ENCODE assay signal across 8 cellular contexts in the genomic region with DNA sequence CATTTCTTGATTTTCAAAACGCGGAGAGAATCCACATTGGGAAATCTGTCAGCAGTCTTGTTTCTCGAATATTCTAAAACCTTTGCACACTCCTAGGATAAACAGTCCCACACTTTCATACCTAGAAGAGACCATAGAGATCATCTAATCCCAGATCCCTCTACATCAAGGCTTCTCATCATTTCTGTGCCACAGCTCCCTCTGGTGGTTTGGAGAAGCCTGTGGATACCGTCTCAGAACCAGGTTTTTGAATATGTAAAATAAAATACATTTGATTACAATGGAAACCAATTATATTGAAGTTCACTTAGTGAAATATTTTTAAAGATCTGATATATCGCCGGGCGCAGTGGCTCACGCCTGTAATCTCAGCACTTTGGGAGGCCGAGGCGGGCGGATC.
DNase-seq lines count a peak whose midpoint lies in the region; ATAC-seq, FAIRE-seq and TF ChIP-seq lines count a peak whose summit lies in the region.

No MANE protein-coding gene starts in this region.

- BruUV-seq in HCT116 (replicated peaks; lab: Mats Ljungman, UMichigan) = no TSS peak

- H3K9me3 Mint-ChIP-seq in mesothelial cell of epicardium = peaks cover 6% of the 10 kb centered on the region

- H3K9me2 ChIP-seq in HCT116 (ENCODE audit: insufficient read depth) = no peaks in the 10 kb centered on the region

- intact Hi-C loops in HCT116 (cut with micrococcal nuclease) = no loop called here

- no peak overlapping the region for H3K4me3 Mint-ChIP-seq in mesothelial cell of epicardium

- CTCF ChIA-PET in HCT116 (lab: Charles Lee) = interaction anchor here (2.3 kb wide), 1 partner anchor 11 kb away, joined by 15 read pairs; no protein-coding TSS in a partner anchor

- no peak for FAIRE-seq in GM19239 (lab: Jason Lieb, UNC)

- H3K27ac ChIP-seq in HCT116 (ENCODE audit: low read depth, low read length) = no peak overlapping the region

- peaks cover 44% of the 10 kb centered on the region for H3K27me3 Mint-ChIP-seq in mesothelial cell of epicardium (ENCODE audit: low read depth)

- no peak for TF ChIP-seq POLR2A in HCT116 (IDR thresholded peaks at IDR 0.05; ENCODE audit: borderline replicate concordance, extremely low read depth, insufficient read depth, insufficient read length)

- H4K20me1 ChIP-seq in HCT116 (ENCODE audit: insufficient read depth) = no peaks in the 10 kb centered on the region

- DNase-seq in CD1c-positive myeloid dendritic cell (ENCODE audit: extremely low spot score) = peak; percentile 2
- peak; percentile 28 for DNase-seq in HCT116 (ENCODE audit: low read depth, low spot score)
- peak; percentile 9 to 27 for DNase-seq in activated CD4-positive, alpha-beta T cell treated with anti-CD3 and anti-CD28 coated beads, Interleukin-2, amount 50 U/mL, for 48 hours
- DNase-seq in iris pigment epithelial cell (ENCODE audit: low read depth) = peak; percentile 49
- no peak for DNase-seq in mesothelial cell of epicardium (ENCODE audit: low spot score in 2 of 2, unreplicated experiment in 2 of 2)
- no peak for DNase-seq in GM19239 (ENCODE audit: insufficient read length, low spot score)
- DNase-seq in islet precursor cell = no peak

- no peaks in the 10 kb centered on the region for H3K4me1 Mint-ChIP-seq in mesothelial cell of epicardium

- H3K9me3 ChIP-seq in HCT116 (ENCODE audit: control insufficient read depth in 1 of 2, insufficient read depth in 1 of 2, low read depth in 1 of 2, low read length in 2 of 2) = no peaks in the 10 kb centered on the region

- H3K27ac Mint-ChIP-seq in mesothelial cell of epicardium = no peak overlapping the region

- no peak overlapping the region for H3K4me2 ChIP-seq in HCT116 (ENCODE audit: low read length)

- no peak overlapping the region for H3K4me3 ChIP-seq in HCT116 (replicated peaks in 1 of 2; ENCODE audit: low read depth in 1 of 2, low read length in 2 of 2)

- H3K36me3 ChIP-seq in HCT116 (ENCODE audit: control insufficient read depth in 1 of 2, insufficient read depth in 2 of 2, low read length in 2 of 2) = no peaks in the 10 kb centered on the region

- RAD21 ChIA-PET in HCT116 (lab: Charles Lee; ENCODE audit: low non-redundant PET in 1 of 2, low total read pairs in 2 of 2, uncharacterized antibody in 2 of 2, unreplicated experiment in 2 of 2) = no interaction called here

- H2AFZ ChIP-seq in HCT116 (ENCODE audit: low read depth, low read length, poor library complexity, severe bottlenecking) = no peak overlapping the region

- no peaks in the 10 kb centered on the region for H3K4me1 ChIP-seq in HCT116 (ENCODE audit: control insufficient read depth in 1 of 2, insufficient read depth in 2 of 2, low read length in 2 of 2)

- H3K79me2 ChIP-seq in HCT116 (ENCODE audit: insufficient read depth, low read length) = no peaks in the 10 kb centered on the region

- H3K9ac ChIP-seq in HCT116 (ENCODE audit: low read length) = no peak overlapping the region

- H3K27me3 ChIP-seq in HCT116 (ENCODE audit: insufficient read depth, low read length) = peaks cover 11% of the 10 kb centered on the region; the same call in 1 of the 2 replicates

- H3K36me3 Mint-ChIP-seq in mesothelial cell of epicardium = no peaks in the 10 kb centered on the region

- TF ChIP-seq RAD21 in HCT116 (IDR thresholded peaks at IDR 0.05; ENCODE audit: low read depth) = peak; percentile 43; the same call in 1 of the 2 replicates

- peak; percentile 86 for ATAC-seq in HCT116
- ATAC-seq in GM19035 (IDR thresholded peaks at IDR 0.05; ENCODE audit: unreplicated experiment) = no peak

- TF ChIP-seq CTCF in HCT116 (IDR thresholded peaks at IDR 0.05 in 2 of 3, conservative IDR thresholded peaks at IDR 0.05 in 1 of 3; ENCODE audit: borderline replicate concordance in 1 of 3, insufficient read depth in 1 of 3, low read depth in 2 of 3, low read length in 2 of 3) = peak in 2 of 3 experiments; percentile 72 to 74; a peak in 4 of 6 replicates
- no peak for TF ChIP-seq CTCF in mesothelial cell of epicardium (IDR thresholded peaks at IDR 0.05; ENCODE audit: unreplicated experiment)

- POLR2A ChIA-PET in HCT116 (lab: Charles Lee) = no interaction called here

TF ChIP-seq in HCT116, 20 proteins besides CTCF, POLR2A, EP300 and RAD21:
- TF ChIP-seq SIN3A (IDR thresholded peaks at IDR 0.05; ENCODE audit: low read depth) = no peak
- no peak for TF ChIP-seq SP1 (IDR thresholded peaks at IDR 0.05; ENCODE audit: low read depth)
- TF ChIP-seq, protein P1, sequence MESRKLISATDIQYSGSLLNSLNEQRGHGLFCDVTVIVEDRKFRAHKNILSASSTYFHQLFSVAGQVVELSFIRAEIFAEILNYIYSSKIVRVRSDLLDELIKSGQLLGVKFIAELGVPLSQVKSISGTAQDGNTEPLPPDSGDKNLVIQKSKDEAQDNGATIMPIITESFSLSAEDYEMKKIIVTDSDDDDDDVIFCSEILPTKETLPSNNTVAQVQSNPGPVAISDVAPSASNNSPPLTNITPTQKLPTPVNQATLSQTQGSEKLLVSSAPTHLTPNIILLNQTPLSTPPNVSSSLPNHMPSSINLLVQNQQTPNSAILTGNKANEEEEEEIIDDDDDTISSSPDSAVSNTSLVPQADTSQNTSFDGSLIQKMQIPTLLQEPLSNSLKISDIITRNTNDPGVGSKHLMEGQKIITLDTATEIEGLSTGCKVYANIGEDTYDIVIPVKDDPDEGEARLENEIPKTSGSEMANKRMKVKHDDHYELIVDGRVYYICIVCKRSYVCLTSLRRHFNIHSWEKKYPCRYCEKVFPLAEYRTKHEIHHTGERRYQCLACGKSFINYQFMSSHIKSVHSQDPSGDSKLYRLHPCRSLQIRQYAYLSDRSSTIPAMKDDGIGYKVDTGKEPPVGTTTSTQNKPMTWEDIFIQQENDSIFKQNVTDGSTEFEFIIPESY (IDR thresholded peaks at IDR 0.05; ENCODE audit: extremely low read depth, insufficient replicate concordance, low read length) = no peak
- no peak for TF ChIP-seq CBX3 (IDR thresholded peaks at IDR 0.05; ENCODE audit: low read depth)
- no peak for TF ChIP-seq EGR1 (IDR thresholded peaks at IDR 0.05; ENCODE audit: low read depth)
- TF ChIP-seq CEBPB (IDR thresholded peaks at IDR 0.05; ENCODE audit: low read depth) = no peak
- no peak for TF ChIP-seq JUND (IDR thresholded peaks at IDR 0.05)
- no peak for TF ChIP-seq EZH2phosphoT487 (IDR thresholded peaks at IDR 0.05; ENCODE audit: borderline replicate concordance)
- TF ChIP-seq ELF1 (IDR thresholded peaks at IDR 0.05; ENCODE audit: borderline replicate concordance, low read depth) = no peak
- no peak for TF ChIP-seq SRF (IDR thresholded peaks at IDR 0.05; ENCODE audit: low read depth)
- TF ChIP-seq, protein P2, sequence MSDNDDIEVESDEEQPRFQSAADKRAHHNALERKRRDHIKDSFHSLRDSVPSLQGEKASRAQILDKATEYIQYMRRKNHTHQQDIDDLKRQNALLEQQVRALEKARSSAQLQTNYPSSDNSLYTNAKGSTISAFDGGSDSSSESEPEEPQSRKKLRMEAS (IDR thresholded peaks at IDR 0.05) = no peak
- TF ChIP-seq YY1 (IDR thresholded peaks at IDR 0.05; ENCODE audit: extremely low read depth, insufficient replicate concordance, low read depth, low read length) = no peak
- TF ChIP-seq TCF7L2 (IDR thresholded peaks at IDR 0.05; ENCODE audit: borderline replicate concordance, extremely low read depth, insufficient read depth, insufficient read length) = no peak
- TF ChIP-seq ZFX (IDR thresholded peaks at IDR 0.05) = no peak
- TF ChIP-seq POLR2AphosphoS5 (IDR thresholded peaks at IDR 0.05; ENCODE audit: low read depth, low read length) = no peak
- no peak for TF ChIP-seq EZH2 (IDR thresholded peaks at IDR 0.05)
- no peak for TF ChIP-seq ZNF274 (IDR thresholded peaks at IDR 0.05; ENCODE audit: low read depth, low read length)
- TF ChIP-seq, protein P3, sequence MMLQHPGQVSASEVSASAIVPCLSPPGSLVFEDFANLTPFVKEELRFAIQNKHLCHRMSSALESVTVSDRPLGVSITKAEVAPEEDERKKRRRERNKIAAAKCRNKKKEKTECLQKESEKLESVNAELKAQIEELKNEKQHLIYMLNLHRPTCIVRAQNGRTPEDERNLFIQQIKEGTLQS (IDR thresholded peaks at IDR 0.05) = no peak
- no peak for TF ChIP-seq FOSL1 (IDR thresholded peaks at IDR 0.05; ENCODE audit: low read depth)
- TF ChIP-seq, protein P4, sequence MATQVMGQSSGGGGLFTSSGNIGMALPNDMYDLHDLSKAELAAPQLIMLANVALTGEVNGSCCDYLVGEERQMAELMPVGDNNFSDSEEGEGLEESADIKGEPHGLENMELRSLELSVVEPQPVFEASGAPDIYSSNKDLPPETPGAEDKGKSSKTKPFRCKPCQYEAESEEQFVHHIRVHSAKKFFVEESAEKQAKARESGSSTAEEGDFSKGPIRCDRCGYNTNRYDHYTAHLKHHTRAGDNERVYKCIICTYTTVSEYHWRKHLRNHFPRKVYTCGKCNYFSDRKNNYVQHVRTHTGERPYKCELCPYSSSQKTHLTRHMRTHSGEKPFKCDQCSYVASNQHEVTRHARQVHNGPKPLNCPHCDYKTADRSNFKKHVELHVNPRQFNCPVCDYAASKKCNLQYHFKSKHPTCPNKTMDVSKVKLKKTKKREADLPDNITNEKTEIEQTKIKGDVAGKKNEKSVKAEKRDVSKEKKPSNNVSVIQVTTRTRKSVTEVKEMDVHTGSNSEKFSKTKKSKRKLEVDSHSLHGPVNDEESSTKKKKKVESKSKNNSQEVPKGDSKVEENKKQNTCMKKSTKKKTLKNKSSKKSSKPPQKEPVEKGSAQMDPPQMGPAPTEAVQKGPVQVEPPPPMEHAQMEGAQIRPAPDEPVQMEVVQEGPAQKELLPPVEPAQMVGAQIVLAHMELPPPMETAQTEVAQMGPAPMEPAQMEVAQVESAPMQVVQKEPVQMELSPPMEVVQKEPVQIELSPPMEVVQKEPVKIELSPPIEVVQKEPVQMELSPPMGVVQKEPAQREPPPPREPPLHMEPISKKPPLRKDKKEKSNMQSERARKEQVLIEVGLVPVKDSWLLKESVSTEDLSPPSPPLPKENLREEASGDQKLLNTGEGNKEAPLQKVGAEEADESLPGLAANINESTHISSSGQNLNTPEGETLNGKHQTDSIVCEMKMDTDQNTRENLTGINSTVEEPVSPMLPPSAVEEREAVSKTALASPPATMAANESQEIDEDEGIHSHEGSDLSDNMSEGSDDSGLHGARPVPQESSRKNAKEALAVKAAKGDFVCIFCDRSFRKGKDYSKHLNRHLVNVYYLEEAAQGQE (IDR thresholded peaks at IDR 0.05; ENCODE audit: low read depth) = no peak

Comparison
In these comparisons a context has a peak if more than half of its experiments do, and no peak if none do; other contexts are left out.
1. DNase-seq: peak in CD1c-positive myeloid dendritic cell (single experiment), HCT116 (single experiment), activated CD4-positive, alpha-beta T cell treated with anti-CD3 and anti-CD28 coated beads, Interleukin-2, amount 50 U/mL, for 48 hours (2 of 2) and iris pigment epithelial cell (single experiment); none in mesothelial cell of epicardium (0 of 2), GM19239 (single experiment) and islet precursor cell (single experiment).